Comparison of ENCODE assay signal across 8 cellular contexts in genomic region chr20:62603021-62603906, GRCh38. TPM values are rescaled to one million over a fixed set of nuclear protein-coding genes. Genes with fewer than 3 reads are reported as not detected.
DNase-seq lines count a peak whose midpoint lies in the region; ATAC-seq and TF ChIP-seq lines count a peak whose summit lies in the region.

No MANE protein-coding gene starts in this region.

- H3K9me2 ChIP-seq in GM23248 (ENCODE audit: insufficient read depth), result no peaks in the 10 kb centered on the region

- H3K36me3 ChIP-seq in GM23248 (ENCODE audit: low read depth), result no peaks in the 10 kb centered on the region

- in situ Hi-C loops in GM23248 (cut with MboI), result no loop called here

- H3F3A ChIP-seq in GM23248 (ENCODE audit: insufficient read depth), result no peaks in the 10 kb centered on the region

- H3K4me1 ChIP-seq in GM23248 (ENCODE audit: insufficient read depth) (0 out of 2 replicates have a peak, but pooled peaks cover 3% of the 10 kb centered on the region), foreskin keratinocyte (no peaks in the 10 kb centered on the region)

- no peak overlapping the region for H3K9ac ChIP-seq in GM23248

- intact Hi-C loops in sciatic nerve (cut with DNase I), result no loop called here

- H4K20me1 ChIP-seq in GM23248 (ENCODE audit: insufficient read depth), result no peaks in the 10 kb centered on the region

- H3K27me3 ChIP-seq in GM23248 (replicated peaks; ENCODE audit: insufficient read depth), result peaks cover 36% of the 10 kb centered on the region; the same call in 1 of the 2 replicates
- H3K27me3 ChIP-seq in foreskin keratinocyte, result peaks cover 85% of the 10 kb centered on the region

- H3K4me2 ChIP-seq in GM23248 (ENCODE audit: unreplicated experiment), result no peak overlapping the region

- H3K4me3 ChIP-seq in GM23248, result no peak overlapping the region

- H3K9me3 ChIP-seq in GM23248 (ENCODE audit: low read depth), result no peaks in the 10 kb centered on the region

- no peak overlapping the region for H3K27ac ChIP-seq in GM23248
- no peak overlapping the region for H3K27ac ChIP-seq in foreskin keratinocyte

- ATAC-seq in foreskin keratinocyte, result peak; percentile 29
- ATAC-seq in sciatic nerve, result peak; percentile 70

- WGBS in GM23248 (ENCODE audit: low coverage in 1 of 2, low lambda C conversion rate in 2 of 2, missing lambda C conversion rate in 2 of 2), 2 experiments, result 37% methylated on average over 23 to 25 of the region's 26 CpGs

- no peaks in the 10 kb centered on the region for H3K79me2 ChIP-seq in GM23248 (ENCODE audit: insufficient read depth)

- DNase-seq in GM23248, result peak; percentile 51
- DNase-seq in NCI-H69 (lab: John Stamatoyannopoulos, UW), result peak; percentile 90
- DNase-seq in activated T-cell treated with anti-CD3 and anti-CD28 coated beads for 48 hours (ENCODE audit: low read depth), result peak; percentile 46
- DNase-seq in foreskin keratinocyte, result no peak
- no peak for DNase-seq in sciatic nerve (ENCODE audit: low spot score)
- no peak for DNase-seq in NCI-H146 treated with DMSO at 0.1 percent for 48 hours (lab: John Stamatoyannopoulos, UW; ENCODE audit: unreplicated experiment)
- no peak for DNase-seq in COLO829 (ENCODE audit: low spot score)
- no peak for DNase-seq in NCI-H748 (lab: John Stamatoyannopoulos, UW; ENCODE audit: unreplicated experiment)

- no peak overlapping the region for H2AFZ ChIP-seq in GM23248

- no peak for TF ChIP-seq CTCF in foreskin keratinocyte (conservative IDR thresholded peaks at IDR 0.05)

RNA-seq across cellular contexts. Expression of gene SLCO4A1, which starts 39.0 kb away (rescaled TPM):
- total RNA-seq in GM23248 (2014; rRNA removed; shearing (Covaris generic)), result 0.22 TPM in 1 of 2 replicates, not detected in the other
- polyA plus RNA-seq in GM23248 (2016; fragmentation: Nextera tagmentation; extraction: Ambion mirVana), result 0.10 and 0.43 TPM in 2 replicates
- 2.3 and 2.4 TPM in 2 replicates for total RNA-seq in foreskin keratinocyte
- polyA plus RNA-seq in foreskin keratinocyte, result 1.5 and 1.9 TPM in 2 replicates
- 31.1 TPM for total RNA-seq in sciatic nerve

Comparison
In these comparisons a context has a peak if more than half of its experiments do, and no peak if none do; other contexts are left out.
1. DNase-seq: peak in GM23248 (single experiment), NCI-H69 (single experiment) and activated T-cell treated with anti-CD3 and anti-CD28 coated beads for 48 hours (single experiment); none in foreskin keratinocyte (0 of 2), sciatic nerve (single experiment), NCI-H146 treated with DMSO at 0.1 percent for 48 hours (single experiment), COLO829 (single experiment) and NCI-H748 (single experiment).